Comparison of ENCODE assay signal across 19 cellular contexts in the genomic region with DNA sequence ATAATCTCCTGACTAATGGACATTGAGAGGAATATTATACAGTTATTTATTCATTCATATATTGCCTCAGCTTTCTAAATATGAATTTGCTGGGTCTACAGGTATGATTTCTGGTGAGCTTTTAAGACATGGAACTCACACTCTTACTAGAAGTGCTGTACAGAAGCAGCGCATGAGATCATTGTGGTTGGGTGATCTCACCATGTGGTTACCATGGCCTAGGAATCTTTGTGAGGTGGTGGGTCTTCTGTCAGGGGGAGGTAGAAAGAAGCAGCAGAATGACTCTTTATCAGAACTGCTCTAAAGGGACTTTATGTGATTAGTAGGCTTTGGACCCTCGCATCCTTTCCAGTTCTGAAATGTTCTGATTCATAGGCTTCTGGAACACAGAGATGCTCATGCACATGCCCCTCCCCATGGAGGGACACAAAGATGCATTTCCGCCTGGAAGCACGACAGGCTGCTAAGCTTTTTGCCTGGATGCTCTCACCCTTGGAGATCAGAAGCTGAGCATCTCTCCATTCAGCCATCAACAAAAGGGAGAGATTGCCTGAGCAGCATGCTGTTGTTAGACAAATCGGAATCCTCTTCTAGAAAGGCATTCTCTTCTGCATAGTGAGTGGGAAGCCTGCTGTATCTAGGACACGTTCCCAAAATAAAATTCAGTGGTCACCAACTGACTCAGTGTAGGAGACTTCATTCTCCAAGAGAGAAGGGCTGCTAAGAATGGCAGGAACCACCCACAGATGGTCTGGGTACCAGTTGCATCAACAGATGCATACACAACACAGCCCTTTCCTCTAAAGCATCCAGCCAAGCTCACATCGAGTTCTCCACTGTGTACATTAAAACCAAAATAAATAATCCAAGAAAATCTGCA. TPM values are rescaled to one million over a fixed set of nuclear protein-coding genes. Genes with fewer than 3 reads are reported as not detected.
A peak's percentile ranks its signal among the peaks of the same experiment; 100 is the strongest.
DNase-seq lines count a peak whose midpoint lies in the region; ATAC-seq and TF ChIP-seq lines count a peak whose summit lies in the region.
"Had no signal": no experiment of that assay in that cellular context is flagged by ENCODE, and none has a peak within 500 bp of the region (broad histone marks: within the 10 kb centered on the region; RNA-seq: fewer than 3 reads in every experiment).

No MANE protein-coding gene starts in this region.

- no peak overlapping the region for H2AFZ ChIP-seq in mesenchymal stem cell (ENCODE audit: low read depth, low read length)

- peak overlapping the region; percentile 71 for H3K27ac ChIP-seq in AG04450 (ENCODE audit: low read depth, low read length)
- peak overlapping the region; percentile 83 for H3K27ac ChIP-seq in mesenchymal stem cell (ENCODE audit: low read length, poor library complexity, severe bottlenecking)
- H3K27ac ChIP-seq in upper lobe of right lung = no peak overlapping the region
- no peak overlapping the region for H3K27ac ChIP-seq in psoas muscle
- no peak overlapping the region for H3K27ac ChIP-seq in gastrocnemius medialis
- H3K27ac ChIP-seq: cardiac muscle cell, thoracic aorta had no signal

- H3K36me3 ChIP-seq in adipocyte (ENCODE audit: control insufficient read depth, insufficient read depth, low read length, severe bottlenecking) (no peaks in the 10 kb centered on the region), mesenchymal stem cell (ENCODE audit: control insufficient read depth in 1 of 2, insufficient read depth in 2 of 2, low read depth in 1 of 2, low read length in 2 of 2) (no peaks in the 10 kb centered on the region), upper lobe of right lung (no peaks in the 10 kb centered on the region), psoas muscle (ENCODE audit: insufficient read depth in 1 of 2, low read depth in 1 of 2) (no peaks in the 10 kb centered on the region), gastrocnemius medialis (no peaks in the 10 kb centered on the region)
- H3K36me3 ChIP-seq: BE2C, cardiac muscle cell, thoracic aorta had no signal

- in situ Hi-C loops in gastrocnemius medialis (cut with MboI; ENCODE audit: low sequenced_read_pairs in 4 of 4) = no loop called here

- DNase-seq in AG04450 (ENCODE audit: low read depth, low spot score) = peak; percentile 69
- DNase-seq in GM03348 (ENCODE audit: low spot score) = peak; percentile 41
- DNase-seq in adipocyte (ENCODE audit: low read depth) = peak; percentile 19
- no peak for DNase-seq in mesenchymal stem cell
- no peak for DNase-seq in upper lobe of right lung
- no peak for DNase-seq in psoas muscle
- no peak for DNase-seq in gastrocnemius medialis
- DNase-seq in NCI-H146 treated with DMSO at 0.1 percent for 48 hours (lab: John Stamatoyannopoulos, UW; ENCODE audit: unreplicated experiment) = no peak
- DNase-seq: activated gamma-delta T cell; BE2C; H7; naive thymus-derived CD4-positive, alpha-beta T cell; NCI-H1436; NCI-H446; retina had no signal

- H3K4me1 ChIP-seq in adipocyte (ENCODE audit: control insufficient read depth, insufficient read depth, low read length) = no peaks in the 10 kb centered on the region
- H3K4me1 ChIP-seq in mesenchymal stem cell (ENCODE audit: control insufficient read depth, insufficient read depth, low read depth, low read length) = peaks cover 8% of the 10 kb centered on the region
- H3K4me1 ChIP-seq in upper lobe of right lung = no peaks in the 10 kb centered on the region
- no peaks in the 10 kb centered on the region for H3K4me1 ChIP-seq in psoas muscle
- no peaks in the 10 kb centered on the region for H3K4me1 ChIP-seq in gastrocnemius medialis
- H3K4me1 ChIP-seq: BE2C had no signal

- peaks cover 17% of the 10 kb centered on the region for H3K79me1 ChIP-seq in mesenchymal stem cell (replicated peaks; ENCODE audit: low read length, poor library complexity, severe bottlenecking)

- H3K9me3 ChIP-seq in AG04450 (ENCODE audit: control insufficient read depth, insufficient read depth, low read length) (no peaks in the 10 kb centered on the region), adipocyte (ENCODE audit: control insufficient read depth, low read length) (no peaks in the 10 kb centered on the region), mesenchymal stem cell (ENCODE audit: control insufficient read depth, low read length) (no peaks in the 10 kb centered on the region), upper lobe of right lung (no peaks in the 10 kb centered on the region), psoas muscle (no peaks in the 10 kb centered on the region), gastrocnemius medialis (no peaks in the 10 kb centered on the region)
- H3K9me3 ChIP-seq: BE2C, thoracic aorta had no signal

- no peak overlapping the region for H3K23ac ChIP-seq in mesenchymal stem cell (ENCODE audit: low read length in 2 of 2)

- no peak overlapping the region for H2BK120ac ChIP-seq in mesenchymal stem cell (ENCODE audit: low read depth, low read length)

- H3K27me3 ChIP-seq in AG04450 (ENCODE audit: control insufficient read depth, insufficient read depth, low read length) = no peaks in the 10 kb centered on the region
- H3K27me3 ChIP-seq in adipocyte (replicated peaks; ENCODE audit: control insufficient read depth, insufficient read depth, low read length) = no peaks in the 10 kb centered on the region
- H3K27me3 ChIP-seq in mesenchymal stem cell (ENCODE audit: control insufficient read depth in 1 of 2, insufficient read depth in 1 of 2, low read length in 2 of 2) = no peaks in the 10 kb centered on the region
- no peaks in the 10 kb centered on the region for H3K27me3 ChIP-seq in upper lobe of right lung
- H3K27me3 ChIP-seq in psoas muscle (ENCODE audit: insufficient read depth in 3 of 3, low read length in 2 of 3) = peaks cover 0 to 4% (median 0%) of the 10 kb centered on the region in 3 donors
- no peaks in the 10 kb centered on the region for H3K27me3 ChIP-seq in gastrocnemius medialis

- peak overlapping the region; percentile 32 for H2BK5ac ChIP-seq in mesenchymal stem cell (ENCODE audit: low read depth, low read length, poor library complexity, severe bottlenecking)

- TF ChIP-seq POLR2A in gastrocnemius medialis (IDR thresholded peaks at IDR 0.05) = no peak

- WGBS in mesenchymal stem cell = 68% methylated on average over 6 of the region's 7 CpGs
- WGBS in psoas muscle, 3 donors = 74 to 81% (median 77%) methylated on average over 7 of the region's 7 CpGs

- no peak overlapping the region for H3K18ac ChIP-seq in mesenchymal stem cell (ENCODE audit: low read depth in 1 of 2, low read length in 2 of 2)

- H3K4me2 ChIP-seq in mesenchymal stem cell (ENCODE audit: low read length, poor library complexity, severe bottlenecking) = peak overlapping the region; percentile 17

- no peak overlapping the region for H4K8ac ChIP-seq in mesenchymal stem cell (ENCODE audit: low read length)

- H2AK5ac ChIP-seq in mesenchymal stem cell (ENCODE audit: low read length, severe bottlenecking) = peak overlapping the region; percentile 91

- intact Hi-C loops in upper lobe of right lung (cut with DNase I) = no loop called here
- intact Hi-C loops in psoas muscle (cut with DNase I) = no loop called here
- intact Hi-C loops in gastrocnemius medialis (cut with DNase I; ENCODE audit: low total_unique reads) = no loop called here

- CTCF ChIA-PET in AG04450 (lab: Charles Lee) = interaction anchor here (1.5 kb wide), 1 partner anchor 41 kb away, joined by 6 read pairs; no protein-coding TSS in a partner anchor

- no peak overlapping the region for H2BK15ac ChIP-seq in mesenchymal stem cell (ENCODE audit: low read depth, poor library complexity, severe bottlenecking)

- H4K91ac ChIP-seq in mesenchymal stem cell (ENCODE audit: low read length) = no peak overlapping the region

- POLR2A ChIA-PET in AG04450 (lab: Yijun Ruan, JAX) = interaction anchor here (1.0 kb wide), 1 partner anchor 79 kb away, joined by 3 read pairs; no protein-coding TSS in a partner anchor

- TF ChIP-seq CTCF in AG04450 (IDR thresholded peaks at IDR 0.05; ENCODE audit: low read depth, low read length) (no peak), upper lobe of right lung (IDR thresholded peaks at IDR 0.05) (no peak), psoas muscle (IDR thresholded peaks at IDR 0.05) (no peak), gastrocnemius medialis (IDR thresholded peaks at IDR 0.05 in 4 of 5, conservative IDR thresholded peaks at IDR 0.05 in 1 of 5) (no peak)

- no peak overlapping the region for H3K14ac ChIP-seq in mesenchymal stem cell (ENCODE audit: low read length in 2 of 2)

- no peak overlapping the region for H3K4me3 ChIP-seq in AG04450 (ENCODE audit: low read depth, low read length)
- no peak overlapping the region for H3K4me3 ChIP-seq in adipocyte (ENCODE audit: low read length)
- no peak overlapping the region for H3K4me3 ChIP-seq in mesenchymal stem cell (ENCODE audit: insufficient read depth in 1 of 2, low read depth in 1 of 2, low read length in 2 of 2)
- no peak overlapping the region for H3K4me3 ChIP-seq in upper lobe of right lung
- no peak overlapping the region for H3K4me3 ChIP-seq in psoas muscle
- no peak overlapping the region for H3K4me3 ChIP-seq in gastrocnemius medialis
- H3K4me3 ChIP-seq: cardiac muscle cell, thoracic aorta had no signal

- no peak overlapping the region for H3K4ac ChIP-seq in mesenchymal stem cell (ENCODE audit: low read depth in 1 of 2, low read length in 2 of 2)

- H2BK12ac ChIP-seq in mesenchymal stem cell (ENCODE audit: low read length in 2 of 2) = no peak overlapping the region

- ATAC-seq in upper lobe of right lung (no peak), psoas muscle (no peak), gastrocnemius medialis (no peak)
- ATAC-seq: naive thymus-derived CD4-positive, alpha-beta T cell had no signal

- no peak overlapping the region for H3K9ac ChIP-seq in adipocyte (ENCODE audit: low read length)
- H3K9ac ChIP-seq in mesenchymal stem cell (ENCODE audit: low read length) = no peak overlapping the region

RNA-seq across cellular contexts. Expression of a gene that starts 51.3 kb away (rescaled TPM):
- 2.3 and 2.8 TPM in 2 replicates for polyA plus RNA-seq in AG04450 (2011; rRNA removed)
- polyA minus RNA-seq in AG04450 (2011; rRNA and poly(A)+ RNA removed) = 4.0 and 6.3 TPM in 2 replicates
- polyA plus RNA-seq in mesenchymal stem cell (2013, experiment 1 of 2) = 0.04 TPM
- polyA plus RNA-seq in mesenchymal stem cell (2013, experiment 2 of 2) = 0.04 TPM
- not detected for total RNA-seq in upper lobe of right lung
- total RNA-seq in psoas muscle = not detected
- polyA plus RNA-seq in psoas muscle = under 1 TPM in 1 of 3 donors, not detected in 2; 0.04 TPM
- total RNA-seq in gastrocnemius medialis = under 1 TPM in 1 of 4 donors, not detected in 3; 0.10 TPM
- total RNA-seq: activated CD8-positive, alpha-beta memory T cell treated with anti-CD3 and anti-CD28 coated beads for 36 hours; naive thymus-derived CD4-positive, alpha-beta T cell; thoracic aorta had no signal
- polyA plus RNA-seq: IgD-negative memory B cell; naive thymus-derived CD4-positive, alpha-beta T cell had no signal

Comparison
In these comparisons a context has a peak if more than half of its experiments do, and no peak if none do; other contexts are left out.
1. DNase-seq: peak in AG04450 (single experiment), GM03348 (single experiment) and adipocyte (single experiment); none in mesenchymal stem cell (single experiment), upper lobe of right lung (single experiment), psoas muscle (0 of 2), gastrocnemius medialis (0 of 2) and NCI-H146 treated with DMSO at 0.1 percent for 48 hours (single experiment).
2. H3K27ac ChIP-seq: peak in AG04450 (single experiment) and mesenchymal stem cell (single experiment); none in upper lobe of right lung (single experiment), psoas muscle (single experiment) and gastrocnemius medialis (0 of 4).